1 cellular context compared by ENCODE assay signal in the genomic region with DNA sequence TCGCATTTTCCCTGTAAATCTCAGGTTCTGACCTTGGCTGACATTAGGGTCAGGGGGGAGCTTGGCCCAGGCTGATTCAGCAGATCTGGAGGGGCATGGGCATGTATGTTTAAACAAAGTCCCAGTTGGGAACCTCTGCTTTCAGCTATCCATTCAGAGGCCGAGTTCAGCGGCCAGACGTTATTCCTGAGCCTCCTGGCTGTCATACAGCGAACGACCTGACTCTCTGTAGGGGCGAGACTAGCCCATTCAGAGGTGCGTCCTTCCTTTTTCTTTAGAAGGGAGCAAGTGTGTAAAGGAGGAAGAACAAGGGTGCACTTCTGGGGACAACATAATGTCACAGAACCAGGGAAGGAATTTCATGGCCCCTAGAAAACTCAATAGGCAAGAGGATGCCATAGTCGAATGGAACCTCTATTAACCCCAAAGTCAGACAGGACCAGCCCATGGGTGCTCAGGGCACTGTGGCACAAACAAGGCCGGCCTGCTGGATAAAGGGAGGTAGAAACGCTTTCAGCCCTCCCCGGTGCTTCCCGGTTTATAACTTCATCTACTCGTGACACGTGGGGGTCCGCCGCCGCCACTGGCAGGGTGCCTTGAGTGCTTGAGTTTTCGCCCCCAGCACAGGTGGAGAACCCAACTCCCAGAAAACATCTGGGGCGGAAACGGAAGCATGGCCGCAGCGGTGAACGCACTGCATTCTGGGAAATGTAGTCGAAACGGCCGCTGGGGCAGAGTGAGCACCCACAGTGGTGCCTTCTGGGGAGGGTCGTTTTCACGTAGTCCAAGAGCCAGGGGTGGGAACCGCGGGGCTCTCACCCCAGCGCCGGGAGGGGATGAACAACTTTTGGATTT.
A peak's percentile ranks its signal among the peaks of the same experiment; 100 is the strongest.
TF ChIP-seq lines count a peak whose summit lies in the region.

No MANE protein-coding gene starts in this region.

TF ChIP-seq in K562, 482 proteins besides CTCF, POLR2A, EP300 and RAD21 (continued from another document and continues in another):
- TF ChIP-seq, protein P1, sequence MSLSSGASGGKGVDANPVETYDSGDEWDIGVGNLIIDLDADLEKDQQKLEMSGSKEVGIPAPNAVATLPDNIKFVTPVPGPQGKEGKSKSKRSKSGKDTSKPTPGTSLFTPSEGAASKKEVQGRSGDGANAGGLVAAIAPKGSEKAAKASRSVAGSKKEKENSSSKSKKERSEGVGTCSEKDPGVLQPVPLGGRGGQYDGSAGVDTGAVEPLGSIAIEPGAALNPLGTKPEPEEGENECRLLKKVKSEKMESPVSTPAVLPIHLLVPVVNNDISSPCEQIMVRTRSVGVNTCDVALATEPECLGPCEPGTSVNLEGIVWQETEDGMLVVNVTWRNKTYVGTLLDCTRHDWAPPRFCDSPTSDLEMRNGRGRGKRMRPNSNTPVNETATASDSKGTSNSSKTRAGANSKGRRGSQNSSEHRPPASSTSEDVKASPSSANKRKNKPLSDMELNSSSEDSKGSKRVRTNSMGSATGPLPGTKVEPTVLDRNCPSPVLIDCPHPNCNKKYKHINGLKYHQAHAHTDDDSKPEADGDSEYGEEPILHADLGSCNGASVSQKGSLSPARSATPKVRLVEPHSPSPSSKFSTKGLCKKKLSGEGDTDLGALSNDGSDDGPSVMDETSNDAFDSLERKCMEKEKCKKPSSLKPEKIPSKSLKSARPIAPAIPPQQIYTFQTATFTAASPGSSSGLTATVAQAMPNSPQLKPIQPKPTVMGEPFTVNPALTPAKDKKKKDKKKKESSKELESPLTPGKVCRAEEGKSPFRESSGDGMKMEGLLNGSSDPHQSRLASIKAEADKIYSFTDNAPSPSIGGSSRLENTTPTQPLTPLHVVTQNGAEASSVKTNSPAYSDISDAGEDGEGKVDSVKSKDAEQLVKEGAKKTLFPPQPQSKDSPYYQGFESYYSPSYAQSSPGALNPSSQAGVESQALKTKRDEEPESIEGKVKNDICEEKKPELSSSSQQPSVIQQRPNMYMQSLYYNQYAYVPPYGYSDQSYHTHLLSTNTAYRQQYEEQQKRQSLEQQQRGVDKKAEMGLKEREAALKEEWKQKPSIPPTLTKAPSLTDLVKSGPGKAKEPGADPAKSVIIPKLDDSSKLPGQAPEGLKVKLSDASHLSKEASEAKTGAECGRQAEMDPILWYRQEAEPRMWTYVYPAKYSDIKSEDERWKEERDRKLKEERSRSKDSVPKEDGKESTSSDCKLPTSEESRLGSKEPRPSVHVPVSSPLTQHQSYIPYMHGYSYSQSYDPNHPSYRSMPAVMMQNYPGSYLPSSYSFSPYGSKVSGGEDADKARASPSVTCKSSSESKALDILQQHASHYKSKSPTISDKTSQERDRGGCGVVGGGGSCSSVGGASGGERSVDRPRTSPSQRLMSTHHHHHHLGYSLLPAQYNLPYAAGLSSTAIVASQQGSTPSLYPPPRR (CRISPR knock-in tag; IDR thresholded peaks at IDR 0.05; ENCODE audit: borderline replicate concordance), result no peak
- TF ChIP-seq SETDB1 (IDR thresholded peaks at IDR 0.05; ENCODE audit: low read length) (no peak), POLR2B (IDR thresholded peaks at IDR 0.05; ENCODE audit: low read depth, partially characterized antibody) (peak; percentile 26), ZBTB7A (IDR thresholded peaks at IDR 0.05; ENCODE audit: borderline replicate concordance, control insufficient read depth, low read depth, low read length) (no peak), SMAD2 (IDR thresholded peaks at IDR 0.05; ENCODE audit: low read depth, low read length) (no peak), HOXB6 (CRISPR knock-in tag; IDR thresholded peaks at IDR 0.05; ENCODE audit: borderline replicate concordance) (no peak), ZNF780A (CRISPR knock-in tag; IDR thresholded peaks at IDR 0.05) (no peak), DNMT1 (IDR thresholded peaks at IDR 0.05) (no peak), POLR3A (IDR thresholded peaks at IDR 0.05; ENCODE audit: borderline replicate concordance, extremely low read depth, insufficient read depth, insufficient read length) (no peak), KDM5B (IDR thresholded peaks at IDR 0.05; ENCODE audit: insufficient replicate concordance, low read depth, low read length) (no peak), FOS (IDR thresholded peaks at IDR 0.05; ENCODE audit: extremely low read depth, insufficient read length) (no peak), GTF2E2 (tag; IDR thresholded peaks at IDR 0.05) (peak; percentile 60), TAF15 (IDR thresholded peaks at IDR 0.05; ENCODE audit: low read depth, low read length) (no peak), IRF2 (CRISPR knock-in tag; IDR thresholded peaks at IDR 0.05) (no peak), ZNF766 (CRISPR knock-in tag; conservative IDR thresholded peaks at IDR 0.05) (peak; percentile 39; the same call in 1 of the 2 replicates), ZNF232 (CRISPR knock-in tag; IDR thresholded peaks at IDR 0.05) (no peak), ZZZ3 (IDR thresholded peaks at IDR 0.05) (no peak), JUNB (CRISPR knock-in tag; conservative IDR thresholded peaks at IDR 0.05) (no peak), RB1 (IDR thresholded peaks at IDR 0.05; ENCODE audit: low read depth) (no peak), ZNF431 (CRISPR knock-in tag; IDR thresholded peaks at IDR 0.05) (no peak; the same call in 1 of the 2 replicates), ZKSCAN3 (CRISPR knock-in tag; IDR thresholded peaks at IDR 0.05) (no peak), RBBP5 (IDR thresholded peaks at IDR 0.05; ENCODE audit: borderline replicate concordance, insufficient read depth, low read length, poor library complexity, severe bottlenecking) (no peak), HMGN3 (IDR thresholded peaks at IDR 0.05; ENCODE audit: borderline replicate concordance, extremely low read depth, insufficient read length, low read depth, low read length) (no peak), FOXK1 (CRISPR knock-in tag; IDR thresholded peaks at IDR 0.05; ENCODE audit: borderline replicate concordance) (no peak), PTRF (tag; IDR thresholded peaks at IDR 0.05) (0 out of 2 replicates have a peak, but pooled peaks have one; percentile 19), RFX5 (IDR thresholded peaks at IDR 0.05; ENCODE audit: low read depth, low read length) (no peak)
- TF ChIP-seq, protein P2, sequence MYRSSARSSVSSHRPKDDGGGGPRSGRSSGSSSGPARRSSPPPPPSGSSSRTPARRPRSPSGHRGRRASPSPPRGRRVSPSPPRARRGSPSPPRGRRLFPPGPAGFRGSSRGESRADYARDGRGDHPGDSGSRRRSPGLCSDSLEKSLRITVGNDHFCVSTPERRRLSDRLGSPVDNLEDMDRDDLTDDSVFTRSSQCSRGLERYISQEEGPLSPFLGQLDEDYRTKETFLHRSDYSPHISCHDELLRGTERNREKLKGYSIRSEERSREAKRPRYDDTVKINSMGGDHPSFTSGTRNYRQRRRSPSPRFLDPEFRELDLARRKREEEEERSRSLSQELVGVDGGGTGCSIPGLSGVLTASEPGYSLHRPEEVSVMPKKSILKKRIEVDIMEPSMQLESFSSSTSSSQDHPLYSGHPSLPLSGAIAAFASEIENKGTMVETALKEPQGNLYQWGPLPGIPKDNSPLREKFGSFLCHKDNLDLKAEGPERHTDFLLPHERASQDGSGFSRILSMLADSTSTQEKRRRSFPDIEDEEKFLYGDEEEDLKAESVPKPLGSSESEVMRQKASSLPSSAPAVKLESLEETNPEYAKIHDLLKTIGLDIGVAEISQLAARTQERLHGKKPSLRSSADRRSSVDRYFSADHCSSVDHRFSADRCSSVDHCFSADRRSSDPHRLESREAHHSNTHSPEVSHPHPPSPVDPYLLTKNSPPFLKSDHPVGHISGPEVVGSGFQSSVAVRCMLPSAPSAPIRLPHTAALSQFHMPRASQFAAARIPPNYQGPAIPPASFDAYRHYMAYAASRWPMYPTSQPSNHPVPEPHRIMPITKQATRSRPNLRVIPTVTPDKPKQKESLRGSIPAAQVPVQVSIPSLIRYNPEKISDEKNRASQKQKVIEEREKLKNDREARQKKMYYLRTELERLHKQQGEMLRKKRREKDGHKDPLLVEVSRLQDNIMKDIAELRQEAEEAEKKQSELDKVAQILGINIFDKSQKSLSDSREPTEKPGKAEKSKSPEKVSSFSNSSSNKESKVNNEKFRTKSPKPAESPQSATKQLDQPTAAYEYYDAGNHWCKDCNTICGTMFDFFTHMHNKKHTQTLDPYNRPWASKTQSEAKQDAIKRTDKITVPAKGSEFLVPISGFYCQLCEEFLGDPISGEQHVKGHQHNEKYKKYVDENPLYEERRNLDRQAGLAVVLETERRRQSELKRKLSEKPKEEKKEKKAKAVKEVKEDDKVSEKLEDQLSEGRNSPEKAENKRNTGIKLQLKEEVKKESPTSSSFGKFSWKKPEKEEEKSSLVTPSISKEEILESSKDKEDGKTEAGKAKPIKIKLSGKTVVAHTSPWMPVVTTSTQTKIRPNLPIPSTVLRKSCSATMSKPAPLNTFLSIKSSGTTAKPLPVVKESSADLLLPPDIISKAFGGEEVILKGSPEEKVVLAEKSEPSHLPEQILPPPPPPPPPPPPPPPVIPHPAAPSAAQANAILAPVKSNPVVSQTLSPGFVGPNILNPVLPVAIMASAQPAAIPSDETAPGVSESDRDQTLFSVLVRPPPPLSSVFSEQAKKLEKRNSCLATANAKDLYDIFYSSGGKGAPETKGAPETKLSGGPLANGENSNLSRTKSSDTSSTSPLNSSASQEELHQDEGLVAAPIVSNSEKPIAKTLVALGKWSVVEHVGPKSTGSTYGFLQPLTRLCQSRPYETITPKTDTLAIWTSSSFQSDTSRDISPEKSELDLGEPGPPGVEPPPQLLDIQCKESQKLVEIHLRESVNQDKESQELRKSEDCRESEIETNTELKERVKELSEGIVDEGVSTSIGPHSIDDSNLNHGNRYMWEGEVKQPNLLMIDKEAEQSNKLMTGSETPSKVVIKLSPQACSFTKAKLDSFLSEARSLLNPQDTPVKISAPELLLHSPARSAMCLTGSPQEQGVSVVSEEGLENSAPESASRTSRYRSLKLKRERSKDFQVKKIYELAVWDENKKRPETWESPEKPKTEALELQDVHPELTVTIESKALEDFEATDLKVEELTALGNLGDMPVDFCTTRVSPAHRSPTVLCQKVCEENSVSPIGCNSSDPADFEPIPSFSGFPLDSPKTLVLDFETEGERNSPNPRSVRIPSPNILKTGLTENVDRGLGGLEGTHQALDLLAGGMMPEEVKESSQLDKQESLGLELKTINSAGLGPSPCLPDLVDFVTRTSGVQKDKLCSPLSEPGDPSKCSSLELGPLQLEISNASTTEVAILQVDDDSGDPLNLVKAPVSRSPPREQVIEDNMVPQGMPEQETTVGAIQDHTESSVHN (IDR thresholded peaks at IDR 0.05; ENCODE audit: borderline replicate concordance in 1 of 2, low read depth in 1 of 2), result no peak
- TF ChIP-seq, protein P3, sequence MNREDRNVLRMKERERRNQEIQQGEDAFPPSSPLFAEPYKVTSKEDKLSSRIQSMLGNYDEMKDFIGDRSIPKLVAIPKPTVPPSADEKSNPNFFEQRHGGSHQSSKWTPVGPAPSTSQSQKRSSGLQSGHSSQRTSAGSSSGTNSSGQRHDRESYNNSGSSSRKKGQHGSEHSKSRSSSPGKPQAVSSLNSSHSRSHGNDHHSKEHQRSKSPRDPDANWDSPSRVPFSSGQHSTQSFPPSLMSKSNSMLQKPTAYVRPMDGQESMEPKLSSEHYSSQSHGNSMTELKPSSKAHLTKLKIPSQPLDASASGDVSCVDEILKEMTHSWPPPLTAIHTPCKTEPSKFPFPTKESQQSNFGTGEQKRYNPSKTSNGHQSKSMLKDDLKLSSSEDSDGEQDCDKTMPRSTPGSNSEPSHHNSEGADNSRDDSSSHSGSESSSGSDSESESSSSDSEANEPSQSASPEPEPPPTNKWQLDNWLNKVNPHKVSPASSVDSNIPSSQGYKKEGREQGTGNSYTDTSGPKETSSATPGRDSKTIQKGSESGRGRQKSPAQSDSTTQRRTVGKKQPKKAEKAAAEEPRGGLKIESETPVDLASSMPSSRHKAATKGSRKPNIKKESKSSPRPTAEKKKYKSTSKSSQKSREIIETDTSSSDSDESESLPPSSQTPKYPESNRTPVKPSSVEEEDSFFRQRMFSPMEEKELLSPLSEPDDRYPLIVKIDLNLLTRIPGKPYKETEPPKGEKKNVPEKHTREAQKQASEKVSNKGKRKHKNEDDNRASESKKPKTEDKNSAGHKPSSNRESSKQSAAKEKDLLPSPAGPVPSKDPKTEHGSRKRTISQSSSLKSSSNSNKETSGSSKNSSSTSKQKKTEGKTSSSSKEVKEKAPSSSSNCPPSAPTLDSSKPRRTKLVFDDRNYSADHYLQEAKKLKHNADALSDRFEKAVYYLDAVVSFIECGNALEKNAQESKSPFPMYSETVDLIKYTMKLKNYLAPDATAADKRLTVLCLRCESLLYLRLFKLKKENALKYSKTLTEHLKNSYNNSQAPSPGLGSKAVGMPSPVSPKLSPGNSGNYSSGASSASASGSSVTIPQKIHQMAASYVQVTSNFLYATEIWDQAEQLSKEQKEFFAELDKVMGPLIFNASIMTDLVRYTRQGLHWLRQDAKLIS (CRISPR knock-in tag; IDR thresholded peaks at IDR 0.05), result no peak
- TF ChIP-seq, protein P4, sequence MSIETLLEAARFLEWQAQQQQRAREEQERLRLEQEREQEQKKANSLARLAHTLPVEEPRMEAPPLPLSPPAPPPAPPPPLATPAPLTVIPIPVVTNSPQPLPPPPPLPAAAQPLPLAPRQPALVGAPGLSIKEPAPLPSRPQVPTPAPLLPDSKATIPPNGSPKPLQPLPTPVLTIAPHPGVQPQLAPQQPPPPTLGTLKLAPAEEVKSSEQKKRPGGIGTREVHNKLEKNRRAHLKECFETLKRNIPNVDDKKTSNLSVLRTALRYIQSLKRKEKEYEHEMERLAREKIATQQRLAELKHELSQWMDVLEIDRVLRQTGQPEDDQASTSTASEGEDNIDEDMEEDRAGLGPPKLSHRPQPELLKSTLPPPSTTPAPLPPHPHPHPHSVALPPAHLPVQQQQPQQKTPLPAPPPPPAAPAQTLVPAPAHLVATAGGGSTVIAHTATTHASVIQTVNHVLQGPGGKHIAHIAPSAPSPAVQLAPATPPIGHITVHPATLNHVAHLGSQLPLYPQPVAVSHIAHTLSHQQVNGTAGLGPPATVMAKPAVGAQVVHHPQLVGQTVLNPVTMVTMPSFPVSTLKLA (conservative IDR thresholded peaks at IDR 0.05), result 0 out of 4 replicates have a peak, but pooled peaks of 1 of the 2 experiments have one; percentile 17
- TF ChIP-seq, protein P5, sequence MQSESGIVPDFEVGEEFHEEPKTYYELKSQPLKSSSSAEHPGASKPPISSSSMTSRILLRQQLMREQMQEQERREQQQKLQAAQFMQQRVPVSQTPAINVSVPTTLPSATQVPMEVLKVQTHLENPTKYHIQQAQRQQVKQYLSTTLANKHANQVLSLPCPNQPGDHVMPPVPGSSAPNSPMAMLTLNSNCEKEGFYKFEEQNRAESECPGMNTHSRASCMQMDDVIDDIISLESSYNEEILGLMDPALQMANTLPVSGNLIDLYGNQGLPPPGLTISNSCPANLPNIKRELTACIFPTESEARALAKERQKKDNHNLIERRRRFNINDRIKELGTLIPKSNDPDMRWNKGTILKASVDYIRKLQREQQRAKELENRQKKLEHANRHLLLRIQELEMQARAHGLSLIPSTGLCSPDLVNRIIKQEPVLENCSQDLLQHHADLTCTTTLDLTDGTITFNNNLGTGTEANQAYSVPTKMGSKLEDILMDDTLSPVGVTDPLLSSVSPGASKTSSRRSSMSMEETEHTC (IDR thresholded peaks at IDR 0.05), result no peak
- TF ChIP-seq, protein P6, sequence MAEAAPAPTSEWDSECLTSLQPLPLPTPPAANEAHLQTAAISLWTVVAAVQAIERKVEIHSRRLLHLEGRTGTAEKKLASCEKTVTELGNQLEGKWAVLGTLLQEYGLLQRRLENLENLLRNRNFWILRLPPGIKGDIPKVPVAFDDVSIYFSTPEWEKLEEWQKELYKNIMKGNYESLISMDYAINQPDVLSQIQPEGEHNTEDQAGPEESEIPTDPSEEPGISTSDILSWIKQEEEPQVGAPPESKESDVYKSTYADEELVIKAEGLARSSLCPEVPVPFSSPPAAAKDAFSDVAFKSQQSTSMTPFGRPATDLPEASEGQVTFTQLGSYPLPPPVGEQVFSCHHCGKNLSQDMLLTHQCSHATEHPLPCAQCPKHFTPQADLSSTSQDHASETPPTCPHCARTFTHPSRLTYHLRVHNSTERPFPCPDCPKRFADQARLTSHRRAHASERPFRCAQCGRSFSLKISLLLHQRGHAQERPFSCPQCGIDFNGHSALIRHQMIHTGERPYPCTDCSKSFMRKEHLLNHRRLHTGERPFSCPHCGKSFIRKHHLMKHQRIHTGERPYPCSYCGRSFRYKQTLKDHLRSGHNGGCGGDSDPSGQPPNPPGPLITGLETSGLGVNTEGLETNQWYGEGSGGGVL (CRISPR knock-in tag; IDR thresholded peaks at IDR 0.05), result no peak
